In the genomic region with DNA sequence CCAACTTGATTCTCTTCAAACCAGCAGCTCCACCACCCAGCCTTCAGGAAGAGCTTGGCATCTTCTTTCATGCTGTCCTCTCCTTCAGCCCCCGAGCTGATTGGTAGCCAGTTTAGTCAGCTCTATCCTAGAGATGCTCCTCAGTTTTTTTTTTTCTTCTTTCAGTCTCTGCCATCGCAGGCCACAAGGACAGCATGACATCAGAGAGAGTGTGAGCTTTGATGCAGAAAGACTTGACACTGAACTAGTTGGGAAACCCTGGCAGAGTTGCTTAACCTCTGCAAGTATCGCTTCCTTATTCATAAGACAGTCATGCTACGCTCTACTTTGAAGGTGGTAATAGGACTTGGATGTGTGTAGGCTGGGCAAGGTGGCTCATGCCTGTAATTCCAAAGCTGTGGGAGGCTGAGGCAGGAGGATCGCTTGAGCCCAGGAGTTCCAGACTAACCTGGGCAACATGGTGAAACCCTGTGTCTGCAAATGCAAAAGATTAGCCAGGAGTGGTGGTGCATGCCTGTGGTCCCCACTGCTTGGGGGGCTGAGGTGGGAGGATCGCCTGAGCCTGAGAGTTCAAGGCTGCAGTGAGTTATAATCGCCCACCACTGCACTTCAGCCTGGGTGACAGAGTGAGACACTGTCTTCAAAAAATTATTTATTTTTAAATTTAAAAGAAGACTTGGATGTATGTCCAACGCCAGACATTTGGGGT, we compare ENCODE assay signal across 8 cellular contexts. TPM values are rescaled to one million over a fixed set of nuclear protein-coding genes. Genes with fewer than 3 reads are reported as not detected.
DNase-seq lines count a peak whose midpoint lies in the region; ATAC-seq and TF ChIP-seq lines count a peak whose summit lies in the region.

No MANE protein-coding gene starts in this region.

- CTCF ChIA-PET in A673 (lab: Charles Lee): no interaction called here

- no peaks in the 10 kb centered on the region for H3K4me1 ChIP-seq in A673 (ENCODE audit: insufficient read depth, low read length, poor library complexity, severe bottlenecking)

- DNase-seq in Ammon's horn (ENCODE audit: low spot score) (peak; percentile 70), germinal center (ENCODE audit: low spot score) (peak; percentile 31), NCI-H2029 (lab: John Stamatoyannopoulos, UW) (no peak), NCI-H524 treated with DMSO at 0.1 percent for 48 hours (lab: John Stamatoyannopoulos, UW) (no peak), A673 (ENCODE audit: low spot score) (no peak), NCI-H146 (lab: John Stamatoyannopoulos, UW) (no peak)

- no peak for TF ChIP-seq CTCF in A673 (conservative IDR thresholded peaks at IDR 0.05; ENCODE audit: low read depth, low read length)

- ATAC-seq in GM19438 (IDR thresholded peaks at IDR 0.05; ENCODE audit: low read depth, unreplicated experiment) (peak; percentile 58), HG03432 (IDR thresholded peaks at IDR 0.05; ENCODE audit: unreplicated experiment) (peak; percentile 87)

- H3K27ac ChIP-seq in A673 (ENCODE audit: low read depth, low read length, poor library complexity, severe bottlenecking): no peak overlapping the region

- H3K9me3 ChIP-seq in A673 (ENCODE audit: low read depth, low read length, poor library complexity, severe bottlenecking): no peaks in the 10 kb centered on the region

- no peaks in the 10 kb centered on the region for H3K36me3 ChIP-seq in A673 (ENCODE audit: insufficient read depth, low read length, poor library complexity, severe bottlenecking)

- intact Hi-C loops in A673 (cut with micrococcal nuclease; ENCODE audit: unreplicated experiment): no loop called here

- peaks cover 24% of the 10 kb centered on the region for H3K27me3 ChIP-seq in A673 (replicated peaks; ENCODE audit: insufficient read depth, low read depth, low read length, poor library complexity)

- POLR2A ChIA-PET in A673 (lab: Charles Lee; ENCODE audit: low non-redundant PET): interaction anchor here (0.6 kb wide), 1 partner anchor 44 kb away, joined by 3 read pairs; no protein-coding TSS in a partner anchor

- no TSS peak for BruUV-seq in A673 (replicated peaks; lab: Mats Ljungman, UMichigan)

- H3K4me3 ChIP-seq in A673 (ENCODE audit: low read depth, low read length, poor library complexity, severe bottlenecking): no peak overlapping the region

RNA-seq across cellular contexts. Expression of a gene that starts 2.6 kb away (rescaled TPM):
- total RNA-seq in A673 (2021): not detected in 2 replicates

RNA-seq across cellular contexts. Expression of a gene that starts 17.3 kb away (rescaled TPM):
- not detected in 2 replicates for total RNA-seq in A673 (2021)

RNA-seq across cellular contexts. Expression of a gene that starts 38.7 kb away (rescaled TPM):
- total RNA-seq in A673 (2021): not detected in 2 replicates

Comparison
In these comparisons a context has a peak if more than half of its experiments do, and no peak if none do; other contexts are left out.
1. DNase-seq: peak in Ammon's horn (single experiment) and germinal center (single experiment); none in NCI-H2029 (single experiment), NCI-H524 treated with DMSO at 0.1 percent for 48 hours (single experiment), A673 (single experiment) and NCI-H146 (single experiment).